8 cellular contexts compared by ENCODE assay signal in the genomic region with DNA sequence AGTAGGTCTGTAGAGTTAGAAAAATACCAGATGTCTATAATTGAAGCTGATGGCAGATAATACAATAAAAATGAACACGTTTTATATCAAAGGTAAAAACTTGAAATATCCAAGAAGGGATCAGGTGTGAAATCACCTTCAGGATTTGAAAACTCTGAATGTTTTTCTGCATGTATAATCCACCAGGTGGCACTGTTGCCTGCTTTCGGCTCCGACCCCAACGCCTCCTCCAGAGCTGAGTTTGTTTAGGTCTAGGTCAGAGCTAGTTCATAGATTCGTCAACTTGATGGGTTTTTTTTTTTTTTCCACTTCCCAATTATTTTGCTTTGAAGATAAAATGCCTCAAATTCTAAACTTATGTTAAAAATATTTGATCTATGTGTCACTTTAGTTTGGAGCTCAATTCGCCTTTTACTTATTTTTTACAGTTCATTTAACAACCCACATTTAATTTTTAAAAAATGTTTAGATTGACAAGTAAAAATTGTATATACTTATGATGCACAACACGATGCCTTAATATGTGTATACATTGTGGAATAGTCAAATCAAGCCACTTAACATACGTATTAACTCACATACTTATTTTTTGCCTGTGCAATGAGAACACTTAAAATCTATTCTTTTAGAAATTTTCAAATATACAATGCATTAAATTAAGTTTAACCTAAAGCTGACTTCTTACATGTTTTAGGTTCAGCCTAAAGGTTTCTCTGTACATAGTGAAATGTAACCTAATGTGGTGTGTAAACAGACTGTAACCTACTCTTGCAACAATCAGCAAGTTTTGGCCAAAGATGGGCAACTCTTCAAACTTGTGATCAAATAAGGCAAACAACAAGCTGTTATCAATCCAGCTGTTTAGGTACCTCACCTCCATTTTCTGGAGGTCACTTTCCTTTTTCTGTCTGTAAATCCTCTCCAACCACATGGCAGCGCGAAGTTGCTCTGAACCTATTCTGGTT. TPM values are rescaled to one million over a fixed set of nuclear protein-coding genes. Genes with fewer than 3 reads are reported as not detected.
A peak's percentile ranks its signal among the peaks of the same experiment; 100 is the strongest.
DNase-seq lines count a peak whose midpoint lies in the region; ATAC-seq and TF ChIP-seq lines count a peak whose summit lies in the region.

No MANE protein-coding gene starts in this region.

- H3K36me3 ChIP-seq in PC-9 (ENCODE audit: low read depth) (no peaks in the 10 kb centered on the region), neutrophil (no peaks in the 10 kb centered on the region)

- H3K9me3 ChIP-seq in PC-9 (ENCODE audit: insufficient read depth, low read depth) (no peaks in the 10 kb centered on the region), neutrophil (peaks cover 7% of the 10 kb centered on the region)

- no peak overlapping the region for H2AFZ ChIP-seq in PC-9

- no peaks in the 10 kb centered on the region for H3K9me2 ChIP-seq in PC-9 (ENCODE audit: insufficient read depth)

- CTCF ChIA-PET in PC-9 (lab: Charles Lee) = interaction anchor here (0.5 to 1.6 kb wide), 13 partner anchors 19 to 376 kb away, joined by 3 to 14 read pairs (median 5); partner anchors contain the start of gene ENPP4

- no peaks in the 10 kb centered on the region for H3K79me2 ChIP-seq in PC-9 (ENCODE audit: low read depth)

- no peak overlapping the region for H3K27ac ChIP-seq in PC-9
- no peak overlapping the region for H3K27ac ChIP-seq in neutrophil

- H3K27me3 ChIP-seq in PC-9 (ENCODE audit: insufficient read depth, low read depth) (no peaks in the 10 kb centered on the region; the same call in 1 of the 2 replicates), neutrophil (peaks cover 16% of the 10 kb centered on the region)

- intact Hi-C loops in PC-9 (cut with micrococcal nuclease; ENCODE audit: unreplicated experiment) = loop anchor here (1.0 to 2.0 kb wide), 5 partner anchors 48 to 536 kb away; no protein-coding TSS in a partner anchor

- no peak for ATAC-seq in GM21381 (IDR thresholded peaks at IDR 0.05; ENCODE audit: unreplicated experiment)

- BruUV-seq in PC-9 (replicated peaks; lab: Mats Ljungman, UMichigan) = no TSS peak

- H3K4me3 ChIP-seq in GM12864 (ENCODE audit: low read depth, low read length) (no peak overlapping the region), PC-9 (no peak overlapping the region), fibroblast of mammary gland (ENCODE audit: control insufficient read depth, low read depth, low read length) (no peak overlapping the region), neutrophil (ENCODE audit: low read depth in 1 of 2, low read length in 1 of 2) (no peak overlapping the region)

- POLR2A ChIA-PET in PC-9 (lab: Charles Lee; ENCODE audit: unreplicated experiment) = interaction anchor here (1.1 kb wide), 1 partner anchor 38 kb away, joined by 4 read pairs; no protein-coding TSS in a partner anchor

- no peak overlapping the region for H3K4me2 ChIP-seq in PC-9

- TF ChIP-seq CTCF in GM12864 (IDR thresholded peaks at IDR 0.05; ENCODE audit: low read depth, low read length, missing control alignments) = peak; percentile 60
- peak; percentile 85 for TF ChIP-seq CTCF in PC-9 (conservative IDR thresholded peaks at IDR 0.05)
- peak; percentile 81 for TF ChIP-seq CTCF in fibroblast of mammary gland (conservative IDR thresholded peaks at IDR 0.05; ENCODE audit: control insufficient read depth, insufficient read depth, low read depth, low read length)
- TF ChIP-seq CTCF in neutrophil (IDR thresholded peaks at IDR 0.05) = peak; percentile 28

- no peaks in the 10 kb centered on the region for H3F3A ChIP-seq in PC-9 (ENCODE audit: insufficient read depth, low read depth)

- H4K20me1 ChIP-seq in PC-9 (ENCODE audit: insufficient read depth) = no peaks in the 10 kb centered on the region

- H3K4me1 ChIP-seq in PC-9 (replicated peaks; ENCODE audit: insufficient read depth) (no peaks in the 10 kb centered on the region), neutrophil (ENCODE audit: control insufficient read depth in 1 of 2, insufficient read depth in 1 of 2, low read depth in 1 of 2, low read length in 1 of 2) (no peaks in the 10 kb centered on the region)

- DNase-seq in GM12864 (ENCODE audit: low read depth) (peak; percentile 16), HT-29 (ENCODE audit: low spot score) (peak; percentile 81), PC-9 (peak; percentile 44 to 47), activated T-helper 1 cell treated with Interleukin-2 at 50 U/mL for 16 hours (ENCODE audit: low read depth) (peak; percentile 20), fibroblast of mammary gland (ENCODE audit: low read depth) (peak; percentile 71), superior temporal gyrus (ENCODE audit: extremely low spot score) (peak; percentile 91)

RNA-seq across cellular contexts. Expression of gene ENPP4, which starts 39.4 kb away (rescaled TPM):
- total RNA-seq in HT-29 (2014; rRNA removed; shearing (Covaris generic)) = 2.0 and 3.4 TPM in 2 replicates
- total RNA-seq in PC-9 (2021) = 6.2 and 7.1 TPM in 2 replicates

Comparison
In these comparisons a context has a peak if more than half of its experiments do, and no peak if none do; other contexts are left out.
1. DNase-seq: peak in every context shown above with its lines; median percentile 91 in superior temporal gyrus; 81 in HT-29; 71 in fibroblast of mammary gland; 46 in PC-9; 20 in activated T-helper 1 cell treated with Interleukin-2 at 50 U/mL for 16 hours; 16 in GM12864.
2. CTCF ChIP-seq: peak in every context shown above with its lines; median percentile 85 in PC-9; 81 in fibroblast of mammary gland; 60 in GM12864; 28 in neutrophil.